Comparison of ENCODE assay signal across 9 cellular contexts in the genomic region with DNA sequence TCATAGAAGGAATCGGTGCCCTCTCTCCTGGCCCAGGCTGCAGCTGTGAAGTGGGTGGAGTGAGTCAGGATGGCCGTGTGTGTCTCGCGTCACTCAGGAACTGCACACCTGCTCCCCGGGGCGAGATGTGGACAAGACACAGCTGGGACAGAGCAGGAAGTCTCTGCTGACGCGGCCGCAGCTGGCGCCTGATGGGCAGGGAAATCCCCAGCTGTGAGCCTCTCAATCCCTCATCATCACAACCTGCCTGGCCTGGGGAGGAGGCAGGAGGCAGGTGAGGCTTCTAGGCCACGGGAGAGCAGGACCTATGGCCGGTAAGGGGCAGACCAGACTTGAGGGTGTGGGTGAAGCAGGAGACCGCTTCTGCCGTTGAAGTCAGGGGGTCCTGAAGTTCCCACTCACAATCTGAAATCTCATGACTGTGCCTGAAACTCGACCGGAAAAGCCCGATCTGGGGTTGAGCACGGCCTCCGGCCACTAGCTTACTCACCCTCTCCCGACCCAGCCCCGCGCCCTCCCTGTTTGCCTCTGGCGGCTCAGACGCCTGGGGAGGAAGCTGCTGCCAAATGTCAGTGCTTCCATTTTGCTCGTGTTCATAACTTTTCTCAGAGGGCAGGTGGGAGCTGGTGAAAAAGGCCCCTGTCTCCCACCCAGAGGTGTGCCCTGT. TPM values are rescaled to one million over a fixed set of nuclear protein-coding genes. Genes with fewer than 3 reads are reported as not detected.
A peak's percentile ranks its signal among the peaks of the same experiment; 100 is the strongest.
DNase-seq lines count a peak whose midpoint lies in the region; ATAC-seq, FAIRE-seq and TF ChIP-seq lines count a peak whose summit lies in the region.
"Had no signal": no experiment of that assay in that cellular context is flagged by ENCODE, and none has a peak within 500 bp of the region (broad histone marks: within the 10 kb centered on the region; RNA-seq: fewer than 3 reads in every experiment).

No MANE protein-coding gene starts in this region.

- TF ChIP-seq POLR2A in GM12891 (IDR thresholded peaks at IDR 0.05; ENCODE audit: low read depth, low read length): peak; percentile 77; the same call in 1 of the 2 replicates

- ATAC-seq in GM21576 (IDR thresholded peaks at IDR 0.05; ENCODE audit: unreplicated experiment): peak; percentile 67
- peak; percentile 75 for ATAC-seq in stimulated activated naive CD8-positive, alpha-beta T cell treated with anti-CD3 and anti-CD28 coated beads, Interleukin-15, amount 100 ng/mL, for 72 hours
- no peak for ATAC-seq in omental fat pad (ENCODE audit: low FRiP score)

- FAIRE-seq in GM12891 (lab: Jason Lieb, UNC): peak; percentile 99

- peaks cover 10% of the 10 kb centered on the region for H3K27me3 Mint-ChIP-seq in stimulated activated naive CD8-positive, alpha-beta T cell treated with anti-CD3 and anti-CD28 coated beads, Interleukin-15, amount 100 ng/mL, for 72 hours
- peaks cover 0 to 2% (median 1%) of the 10 kb centered on the region in 3 donors for H3K27me3 Mint-ChIP-seq in immature natural killer cell (ENCODE audit: low read depth in 3 of 3)

- peaks cover 36% of the 10 kb centered on the region for H3K4me1 Mint-ChIP-seq in stimulated activated naive CD8-positive, alpha-beta T cell treated with anti-CD3 and anti-CD28 coated beads, Interleukin-15, amount 100 ng/mL, for 72 hours
- H3K4me1 Mint-ChIP-seq in immature natural killer cell: no peaks in the 10 kb centered on the region
- H3K4me1 Mint-ChIP-seq: nephron had no signal

- H3K4me3 ChIP-seq in kidney epithelial cell (ENCODE audit: low read depth, low read length): no peak overlapping the region

- peak overlapping the region in 1 of 2 donors; percentile 78 for H3K27ac Mint-ChIP-seq in stimulated activated naive CD8-positive, alpha-beta T cell treated with anti-CD3 and anti-CD28 coated beads, Interleukin-15, amount 100 ng/mL, for 72 hours
- H3K27ac Mint-ChIP-seq in immature natural killer cell: no peak overlapping the region
- H3K27ac Mint-ChIP-seq: nephron had no signal

- peak; percentile 83 for DNase-seq in GM12891 (ENCODE audit: insufficient read length, low spot score)
- peak; percentile 68 for DNase-seq in M059J (ENCODE audit: low read depth)
- peak; percentile 17 for DNase-seq in activated T-cell treated with anti-CD3 and anti-CD28 coated beads for 4 hours
- peak; percentile 63 for DNase-seq in kidney epithelial cell (ENCODE audit: low read depth)
- DNase-seq in stimulated activated naive CD8-positive, alpha-beta T cell treated with anti-CD3 and anti-CD28 coated beads, Interleukin-15, amount 100 ng/mL, for 72 hours: peak; percentile 29 to 48
- DNase-seq in immature natural killer cell: no peak
- no peak for DNase-seq in omental fat pad (ENCODE audit: low spot score)

- no peaks in the 10 kb centered on the region for H3K9me3 Mint-ChIP-seq in stimulated activated naive CD8-positive, alpha-beta T cell treated with anti-CD3 and anti-CD28 coated beads, Interleukin-15, amount 100 ng/mL, for 72 hours
- H3K9me3 Mint-ChIP-seq in immature natural killer cell: no peaks in the 10 kb centered on the region
- H3K9me3 Mint-ChIP-seq: nephron had no signal

- no peaks in the 10 kb centered on the region for H3K27me3 ChIP-seq in kidney epithelial cell (ENCODE audit: control insufficient read depth, insufficient read depth, low read length)

- TF ChIP-seq CTCF in kidney epithelial cell (IDR thresholded peaks at IDR 0.05; ENCODE audit: insufficient read depth, low read length, poor library complexity, severe bottlenecking) (no peak), omental fat pad (IDR thresholded peaks at IDR 0.05) (no peak)

- no peaks in the 10 kb centered on the region for H3K36me3 Mint-ChIP-seq in immature natural killer cell

- H3K4me3 Mint-ChIP-seq in stimulated activated naive CD8-positive, alpha-beta T cell treated with anti-CD3 and anti-CD28 coated beads, Interleukin-15, amount 100 ng/mL, for 72 hours: peak overlapping the region in 1 of 2 donors; percentile 58
- no peak overlapping the region for H3K4me3 Mint-ChIP-seq in immature natural killer cell
- H3K4me3 Mint-ChIP-seq: nephron had no signal

- H3K36me3 ChIP-seq in kidney epithelial cell (ENCODE audit: control insufficient read depth, insufficient read depth, low read length): no peaks in the 10 kb centered on the region

TF ChIP-seq in GM12891, 5 proteins besides CTCF, POLR2A, EP300 and RAD21:
- peak; percentile 83; the same call in 1 of the 2 replicates for TF ChIP-seq TAF1 (IDR thresholded peaks at IDR 0.05; ENCODE audit: low read depth, low read length)
- peak; percentile 89 for TF ChIP-seq POLR2AphosphoS5 (IDR thresholded peaks at IDR 0.05; ENCODE audit: low read depth, low read length)
- TF ChIP-seq POU2F2 (IDR thresholded peaks at IDR 0.05; ENCODE audit: low read depth, low read length): peak; percentile 70; the same call in 1 of the 2 replicates
- peak; percentile 57 for TF ChIP-seq SPI1 (IDR thresholded peaks at IDR 0.05; ENCODE audit: low read depth, low read length)
- TF ChIP-seq PAX5 (IDR thresholded peaks at IDR 0.05; ENCODE audit: insufficient read depth, low read length, severe bottlenecking): no peak

RNA-seq across cellular contexts. Expression of a gene that starts 1.1 kb away (rescaled TPM):
- polyA plus RNA-seq in GM12891 (2012; ENCODE audit: low read depth, missing spikeins): 1.5 TPM
- total RNA-seq in M059J (2014; rRNA removed; shearing (Covaris generic)): 0.66 and 1.4 TPM in 2 replicates
- total RNA-seq in kidney epithelial cell (2.1 and 2.9 TPM in 2 replicates), omental fat pad (1 to 10 TPM in 1 of 4 donors, under 1 TPM in 3; 0.36 to 3.0 (median 0.86) TPM)
- polyA plus RNA-seq in immature natural killer cell: 1 to 10 TPM in 1 of 3 donors, under 1 TPM in 2; 0.05 to 1.3 (median 0.39) TPM

RNA-seq across cellular contexts. Expression of a gene that starts 50.5 kb away (rescaled TPM):
- polyA plus RNA-seq in GM12891 (2012; ENCODE audit: low read depth, missing spikeins): 1.7 TPM
- total RNA-seq in M059J (2014; rRNA removed; shearing (Covaris generic)): 0.42 and 1.6 TPM in 2 replicates
- total RNA-seq in kidney epithelial cell: 2.0 and 2.2 TPM in 2 replicates
- polyA plus RNA-seq in immature natural killer cell: 1 to 10 TPM in 1 of 3 donors, under 1 TPM in 1, not detected in 1; 0.08 to 1.1 TPM
- 1 to 10 TPM; 1.7 to 9.9 (median 2.7) TPM for total RNA-seq in omental fat pad

Comparison
In these comparisons a context has a peak if more than half of its experiments do, and no peak if none do; other contexts are left out.
1. DNase-seq: peak in GM12891 (single experiment), M059J (single experiment), activated T-cell treated with anti-CD3 and anti-CD28 coated beads for 4 hours (single experiment), kidney epithelial cell (single experiment) and stimulated activated naive CD8-positive, alpha-beta T cell treated with anti-CD3 and anti-CD28 coated beads, Interleukin-15, amount 100 ng/mL, for 72 hours (2 of 2); none in immature natural killer cell (0 of 3) and omental fat pad (single experiment).